Comparison of ENCODE assay signal across 1 cellular context in genomic region chr6:119308048-119308570, GRCh38.
TF ChIP-seq lines count a peak whose summit lies in the region.

No MANE protein-coding gene starts in this region.

TF ChIP-seq in HCT116, 20 proteins besides CTCF, POLR2A, EP300 and RAD21 (continued from another document):
- TF ChIP-seq REST (IDR thresholded peaks at IDR 0.05; ENCODE audit: low read depth) (no peak), SP1 (IDR thresholded peaks at IDR 0.05; ENCODE audit: low read depth) (peak; percentile 65), ELF1 (IDR thresholded peaks at IDR 0.05; ENCODE audit: borderline replicate concordance, low read depth) (no peak), SIN3A (IDR thresholded peaks at IDR 0.05; ENCODE audit: low read depth) (0 out of 2 replicates have a peak, but pooled peaks have one; percentile 7), SRF (IDR thresholded peaks at IDR 0.05; ENCODE audit: low read depth) (peak; percentile 19; the same call in 1 of the 2 replicates), YY1 (IDR thresholded peaks at IDR 0.05; ENCODE audit: extremely low read depth, insufficient replicate concordance, low read depth, low read length) (no peak), EGR1 (IDR thresholded peaks at IDR 0.05; ENCODE audit: low read depth) (no peak)
- TF ChIP-seq, protein P1, sequence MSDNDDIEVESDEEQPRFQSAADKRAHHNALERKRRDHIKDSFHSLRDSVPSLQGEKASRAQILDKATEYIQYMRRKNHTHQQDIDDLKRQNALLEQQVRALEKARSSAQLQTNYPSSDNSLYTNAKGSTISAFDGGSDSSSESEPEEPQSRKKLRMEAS (IDR thresholded peaks at IDR 0.05): peak; percentile 35; the same call in 1 of the 2 replicates
